Comparison of ENCODE assay signal across 27 cellular contexts in the genomic region with DNA sequence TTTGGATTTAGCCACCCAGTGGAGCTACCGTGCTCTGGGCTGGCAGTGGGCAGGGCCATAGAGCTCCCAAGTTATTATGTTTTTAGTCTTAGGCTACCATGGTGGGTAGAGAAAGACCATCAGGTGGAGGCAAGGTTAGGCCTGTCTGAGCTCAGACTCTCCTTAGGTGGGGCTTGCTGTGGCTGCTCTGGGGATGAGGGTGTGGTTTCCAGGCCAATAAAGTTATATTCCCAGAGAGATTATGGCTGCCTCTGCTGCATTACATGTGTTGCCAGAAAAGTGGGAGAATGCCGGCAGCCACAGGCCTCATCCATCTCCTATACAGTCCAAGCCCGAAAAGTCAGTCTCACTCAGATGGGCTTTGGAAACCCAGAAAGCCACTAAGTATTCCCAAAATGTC. TPM values are rescaled to one million over a fixed set of nuclear protein-coding genes. Genes with fewer than 3 reads are reported as not detected.
"Had no signal": no experiment of that assay in that cellular context is flagged by ENCODE, and none has a peak within 500 bp of the region (broad histone marks: within the 10 kb centered on the region; RNA-seq: fewer than 3 reads in every experiment).

No MANE protein-coding gene starts in this region.

- DNase-seq: heart left ventricle; hypothalamus; immature natural killer cell; kidney; left ventricle myocardium inferior; naive thymus-derived CD4-positive, alpha-beta T cell; nucleus accumbens; pancreas; posterior cingulate gyrus; retina; right cardiac atrium; stimulated activated CD4-positive, alpha-beta T cell treated with anti-CD3 and anti-CD28 coated beads, Interleukin-12 subunit alpha, Interleukin-12 subunit beta, amount 100 ng/mL, for 4 hours; stimulated activated CD4-positive, alpha-beta T cell treated with anti-CD3 and anti-CD28 coated beads, Interleukin-15, amount 100 ng/mL, for 24 hours; stimulated activated CD4-positive, alpha-beta T cell treated with anti-CD3 and anti-CD28 coated beads, Interleukin-2, amount 100 ng/mL, for 24 hours; stimulated activated CD4-positive, alpha-beta T cell treated with anti-CD3 and anti-CD28 coated beads, Interleukin-4, amount 100 ng/mL, for 1 hour; stimulated activated naive B cell treated with anti-CD40 and anti-IgM and Interleukin-4, amounts not matched to agents 10 μg/mL and 1 μg/mL and 100 μg/mL, for 72 hours; stimulated activated naive CD8-positive, alpha-beta T cell treated with anti-CD3 and anti-CD28 coated beads, Interleukin-15, Interleukin-2, amounts not matched to agents 100 U/mL and 50 U/mL, for 24 hours; stomach; testis; thyroid gland; transverse colon; upper lobe of right lung had no signal

- H3K36me3 ChIP-seq: heart left ventricle, left ventricle myocardium inferior, pancreas, prostate gland, stomach, thyroid gland, transverse colon, upper lobe of right lung had no signal

- H3K9me3 ChIP-seq: pancreas, prostate gland, testis, thyroid gland, upper lobe of right lung had no signal

- H3K27ac Mint-ChIP-seq: immature natural killer cell; naive thymus-derived CD4-positive, alpha-beta T cell; natural killer cell treated with Interleukin-12 subunit alpha and Interleukin-12 subunit beta and Interleukin-15 and Interleukin-18, amount 100 ng/mL, for 72 hours; stimulated activated naive B cell treated with anti-CD40 and anti-IgM and Interleukin-4, amounts not matched to agents 10 μg/mL and 1 μg/mL and 100 μg/mL, for 72 hours had no signal

- H3K27me3 ChIP-seq: heart left ventricle, pancreas, stomach, testis, thyroid gland, transverse colon, upper lobe of right lung had no signal

- H3K4me3 ChIP-seq: heart left ventricle, left ventricle myocardium inferior, lung, pancreas, prostate gland, skin epidermis, stomach, testis, thyroid gland, transverse colon, upper lobe of right lung had no signal

- H3K4me1 Mint-ChIP-seq: immature natural killer cell; naive thymus-derived CD4-positive, alpha-beta T cell; stimulated activated naive B cell treated with anti-CD40 and anti-IgM and Interleukin-4, amounts not matched to agents 10 μg/mL and 1 μg/mL and 100 μg/mL, for 72 hours had no signal

- H3K27ac ChIP-seq: heart left ventricle, left ventricle myocardium inferior, pancreas, prostate gland, skin epidermis, stomach, testis, thyroid gland, transverse colon, upper lobe of right lung had no signal

- ATAC-seq: heart left ventricle; naive thymus-derived CD4-positive, alpha-beta T cell; natural killer cell treated with Interleukin-12 subunit alpha and Interleukin-12 subunit beta and Interleukin-15 and Interleukin-18, amount 100 ng/mL, for 72 hours; pancreas; right cardiac atrium; sciatic nerve; stimulated activated naive B cell treated with anti-CD40 and anti-IgM and Interleukin-4, amounts not matched to agents 10 μg/mL and 1 μg/mL and 100 μg/mL, for 72 hours; stimulated activated naive CD8-positive, alpha-beta T cell treated with anti-CD3 and anti-CD28 coated beads, Interleukin-15, Interleukin-2, amounts not matched to agents 100 U/mL and 50 U/mL, for 24 hours; upper lobe of right lung had no signal

- H3K4me3 Mint-ChIP-seq: immature natural killer cell; naive thymus-derived CD4-positive, alpha-beta T cell; natural killer cell treated with Interleukin-12 subunit alpha and Interleukin-12 subunit beta and Interleukin-15 and Interleukin-18, amount 100 ng/mL, for 72 hours; stimulated activated naive B cell treated with anti-CD40 and anti-IgM and Interleukin-4, amounts not matched to agents 10 μg/mL and 1 μg/mL and 100 μg/mL, for 72 hours had no signal

- H3K4me1 ChIP-seq: heart left ventricle, left ventricle myocardium inferior, pancreas, prostate gland, stomach, testis, thyroid gland, transverse colon, upper lobe of right lung had no signal

RNA-seq across cellular contexts. Expression of gene PPP1R9A, which starts 34.2 kb away (rescaled TPM):
- polyA plus RNA-seq: naive thymus-derived CD4-positive, alpha-beta T cell had no signal
